Comparison of ENCODE assay signal across 8 cellular contexts in genomic region chr4:52643846-52644245, GRCh38. TPM values are rescaled to one million over a fixed set of nuclear protein-coding genes. Genes with fewer than 3 reads are reported as not detected.
A peak's percentile ranks its signal among the peaks of the same experiment; 100 is the strongest.
DNase-seq lines count a peak whose midpoint lies in the region; ATAC-seq, FAIRE-seq and TF ChIP-seq lines count a peak whose summit lies in the region.

No MANE protein-coding gene starts in this region.

- ATAC-seq in HG03460 (IDR thresholded peaks at IDR 0.05; ENCODE audit: unreplicated experiment) (peak; percentile 36), HG03439 (IDR thresholded peaks at IDR 0.05; ENCODE audit: unreplicated experiment) (no peak), HG02852 (IDR thresholded peaks at IDR 0.05; ENCODE audit: unreplicated experiment) (no peak)

- TF ChIP-seq POLR2A in GM12891 (IDR thresholded peaks at IDR 0.05; ENCODE audit: low read depth, low read length), result no peak

- peak; percentile 28 for FAIRE-seq in GM12891 (lab: Jason Lieb, UNC)

- DNase-seq in GM12891 (ENCODE audit: insufficient read length, low spot score) (no peak), cerebellum (ENCODE audit: low spot score) (peak; percentile 57), mucosa of gallbladder (ENCODE audit: low spot score) (peak; percentile 46), NCI-H526 treated with DMSO at 0.1 percent for 48 hours (lab: John Stamatoyannopoulos, UW) (no peak), T1000 (lab: John Stamatoyannopoulos, UW) (no peak)

TF ChIP-seq in GM12891, 5 proteins besides CTCF, POLR2A, EP300 and RAD21:
- TF ChIP-seq SPI1 (IDR thresholded peaks at IDR 0.05; ENCODE audit: low read depth, low read length), result no peak
- TF ChIP-seq POLR2AphosphoS5 (IDR thresholded peaks at IDR 0.05; ENCODE audit: low read depth, low read length), result no peak
- TF ChIP-seq TAF1 (IDR thresholded peaks at IDR 0.05; ENCODE audit: low read depth, low read length), result no peak
- TF ChIP-seq PAX5 (IDR thresholded peaks at IDR 0.05; ENCODE audit: insufficient read depth, low read length, severe bottlenecking), result no peak
- no peak for TF ChIP-seq POU2F2 (IDR thresholded peaks at IDR 0.05; ENCODE audit: low read depth, low read length)

RNA-seq across cellular contexts. Expression of gene USP46, which starts 15.3 kb away (rescaled TPM):
- 5.3 TPM for polyA plus RNA-seq in GM12891 (2012; ENCODE audit: low read depth, missing spikeins)
- total RNA-seq in cerebellum, result 48.8 TPM
- total RNA-seq in mucosa of gallbladder, result 19.1 TPM

Comparison
In these comparisons a context has a peak if more than half of its experiments do, and no peak if none do; other contexts are left out.
1. DNase-seq: peak in cerebellum (single experiment) and mucosa of gallbladder (single experiment); none in GM12891 (single experiment), NCI-H526 treated with DMSO at 0.1 percent for 48 hours (single experiment) and T1000 (single experiment).